ENCODE assay signal across 19 cellular contexts in genomic region chr20:49666906-49667305, GRCh38. TPM values are rescaled to one million over a fixed set of nuclear protein-coding genes. Genes with fewer than 3 reads are reported as not detected.
A peak's percentile ranks its signal among the peaks of the same experiment; 100 is the strongest.
DNase-seq lines count a peak whose midpoint lies in the region; ATAC-seq and TF ChIP-seq lines count a peak whose summit lies in the region.
"Had no signal": no experiment of that assay in that cellular context is flagged by ENCODE, and none has a peak within 500 bp of the region (broad histone marks: within the 10 kb centered on the region; RNA-seq: fewer than 3 reads in every experiment).

No MANE protein-coding gene starts in this region.

- peak; percentile 11 for DNase-seq in DMS 273 (lab: John Stamatoyannopoulos, UW; ENCODE audit: unreplicated experiment)
- DNase-seq in DMS 273 treated with DMSO at 0.1 percent for 48 hours (lab: John Stamatoyannopoulos, UW): no peak
- no peak for DNase-seq in GM23338 (ENCODE audit: low spot score)
- no peak for DNase-seq in WTC11 (ENCODE audit: low spot score)
- no peak for DNase-seq in left lobe of liver (ENCODE audit: low spot score)
- DNase-seq in sciatic nerve (ENCODE audit: low spot score): no peak
- DNase-seq: DMS153, Karpas-422, MM.1S, NCI-H1105 treated with DMSO at 0.1 percent for 48 hours, NCI-H187, NCI-H446, NCI-H748 treated with DMSO at 0.1 percent for 48 hours, SIG-M5 had no signal

- H3K4me3 ChIP-seq in GM23338: no peak overlapping the region
- H3K4me3 ChIP-seq: BLaER1 had no signal

- intact Hi-C loops in sciatic nerve (cut with DNase I): no loop called here

- H3K27me3 Mint-ChIP-seq in GM23338 (ENCODE audit: insufficient read depth, low read depth, poor library complexity) (peaks cover 6% of the 10 kb centered on the region), WTC11 (ENCODE audit: low read depth) (no peaks in the 10 kb centered on the region)

- H3K36me3 Mint-ChIP-seq in GM23338 (ENCODE audit: low read depth): no peaks in the 10 kb centered on the region
- no peaks in the 10 kb centered on the region for H3K36me3 Mint-ChIP-seq in WTC11

- H3K9me3 Mint-ChIP-seq in GM23338: no peaks in the 10 kb centered on the region
- H3K9me3 Mint-ChIP-seq in WTC11: no peaks in the 10 kb centered on the region

- CTCF ChIA-PET in WTC11 (lab: Charles Lee): interaction anchor here (0.7 kb wide), 2 partner anchors 132 to 237 kb away, joined by 3 to 5 read pairs; no protein-coding TSS in a partner anchor

- peaks cover 59% of the 10 kb centered on the region for H3K4me1 Mint-ChIP-seq in GM23338
- peaks cover 79% of the 10 kb centered on the region for H3K4me1 Mint-ChIP-seq in WTC11

- H3K4me1 ChIP-seq in GM23338 (ENCODE audit: insufficient read depth): peaks cover 49% of the 10 kb centered on the region

- 0 out of 2 replicates have a peak overlapping the region, but pooled peaks have one; percentile 57 for H3K27ac ChIP-seq in GM23338 (ENCODE audit: low read depth)
- H3K27ac ChIP-seq: 22Rv1, BLaER1 had no signal

- H3K4me3 Mint-ChIP-seq in GM23338 (no peak overlapping the region), WTC11 (no peak overlapping the region)

- H3K27ac Mint-ChIP-seq in GM23338 (no peak overlapping the region), WTC11 (peak overlapping the region; percentile 92)

- no peaks in the 10 kb centered on the region for H3K27me3 ChIP-seq in GM23338 (ENCODE audit: insufficient read depth)
- H3K27me3 ChIP-seq: BLaER1 had no signal

- H3F3A ChIP-seq in GM23338 (replicated peaks; ENCODE audit: low read depth): no peaks in the 10 kb centered on the region

- TF ChIP-seq CTCF in GM23338 (conservative IDR thresholded peaks at IDR 0.05; ENCODE audit: low read depth in 2 of 2) (no peak), WTC11 (IDR thresholded peaks at IDR 0.05) (no peak)

- peaks cover 98% of the 10 kb centered on the region for H3K79me2 ChIP-seq in GM23338 (replicated peaks; ENCODE audit: insufficient read depth)

- ATAC-seq in GM23338 (no peak), WTC11 (no peak), left lobe of liver (peak; percentile 63), GM19397 (IDR thresholded peaks at IDR 0.05; ENCODE audit: unreplicated experiment) (no peak), GM18861 (IDR thresholded peaks at IDR 0.05; ENCODE audit: unreplicated experiment) (no peak), sciatic nerve (no peak)
- ATAC-seq: HCT116 had no signal

- H3K9me2 ChIP-seq in GM23338 (ENCODE audit: insufficient read depth): no peaks in the 10 kb centered on the region

- H4K20me1 ChIP-seq in GM23338 (replicated peaks; ENCODE audit: insufficient read depth): peaks cover 86% of the 10 kb centered on the region

- no peak overlapping the region for H2AFZ ChIP-seq in GM23338

- no peak overlapping the region for H3K4me2 ChIP-seq in GM23338
- H3K4me2 ChIP-seq: BLaER1 had no signal

- H3K36me3 ChIP-seq in GM23338 (ENCODE audit: insufficient read depth): no peaks in the 10 kb centered on the region
- H3K36me3 ChIP-seq: BLaER1 had no signal

- POLR2A ChIA-PET in WTC11 (lab: Charles Lee): interaction anchor here (1.1 kb wide), 1 partner anchor 8 kb away, joined by 3 read pairs; no protein-coding TSS in a partner anchor

TF ChIP-seq in GM23338, 12 proteins besides CTCF, POLR2A, EP300 and RAD21:
- TF ChIP-seq STAT1 (IDR thresholded peaks at IDR 0.05; ENCODE audit: unreplicated experiment) (no peak), ZNF114 (CRISPR knock-in tag; IDR thresholded peaks at IDR 0.05) (no peak), ETS1 (IDR thresholded peaks at IDR 0.05) (no peak), EZH2 (IDR thresholded peaks at IDR 0.05; ENCODE audit: low read depth, unreplicated experiment) (no peak), EZH2phosphoT487 (IDR thresholded peaks at IDR 0.05; ENCODE audit: unreplicated experiment) (no peak), JUNB (IDR thresholded peaks at IDR 0.05; ENCODE audit: unreplicated experiment) (no peak), REST (IDR thresholded peaks at IDR 0.05; ENCODE audit: unreplicated experiment) (no peak)

TF ChIP-seq in WTC11, 78 proteins besides CTCF, POLR2A, EP300 and RAD21:
- no peak for TF ChIP-seq MAX (CRISPR knock-in tag; IDR thresholded peaks at IDR 0.05)
- no peak for TF ChIP-seq ZNF121 (CRISPR knock-in tag; IDR thresholded peaks at IDR 0.05)
- TF ChIP-seq ELF4 (CRISPR knock-in tag; IDR thresholded peaks at IDR 0.05; ENCODE audit: low read depth): no peak
- TF ChIP-seq NR2C2 (CRISPR knock-in tag; IDR thresholded peaks at IDR 0.05): no peak
- TF ChIP-seq E2F1 (CRISPR knock-in tag; IDR thresholded peaks at IDR 0.05): no peak
- TF ChIP-seq HMGA2 (CRISPR knock-in tag; IDR thresholded peaks at IDR 0.05): no peak
- TF ChIP-seq NFYB (CRISPR knock-in tag; conservative IDR thresholded peaks at IDR 0.05; ENCODE audit: low read depth): no peak
- TF ChIP-seq ETV6 (CRISPR knock-in tag; IDR thresholded peaks at IDR 0.05): no peak
- no peak for TF ChIP-seq NFE2L1 (CRISPR knock-in tag; IDR thresholded peaks at IDR 0.05)
- TF ChIP-seq ATF6 (CRISPR knock-in tag; IDR thresholded peaks at IDR 0.05): no peak
- TF ChIP-seq GRHL2 (CRISPR knock-in tag; IDR thresholded peaks at IDR 0.05; ENCODE audit: insufficient replicate concordance, severe bottlenecking): no peak
- no peak for TF ChIP-seq PREB (CRISPR knock-in tag; IDR thresholded peaks at IDR 0.05; ENCODE audit: borderline replicate concordance)
- no peak for TF ChIP-seq ZNF263 (CRISPR knock-in tag; IDR thresholded peaks at IDR 0.05; ENCODE audit: low read depth)
- no peak for TF ChIP-seq EMX1 (CRISPR knock-in tag; IDR thresholded peaks at IDR 0.05)
- TF ChIP-seq RELA (CRISPR knock-in tag; IDR thresholded peaks at IDR 0.05; ENCODE audit: borderline replicate concordance): no peak
- no peak for TF ChIP-seq FOXK1 (CRISPR knock-in tag; IDR thresholded peaks at IDR 0.05)
- TF ChIP-seq SP1 (CRISPR knock-in tag; conservative IDR thresholded peaks at IDR 0.05): no peak
- no peak for TF ChIP-seq ESRRA (CRISPR knock-in tag; IDR thresholded peaks at IDR 0.05; ENCODE audit: borderline replicate concordance)
- TF ChIP-seq ZNF281 (CRISPR knock-in tag; IDR thresholded peaks at IDR 0.05): no peak

RNA-seq across cellular contexts. Expression of gene B4GALT5, which starts 46.8 kb away (rescaled TPM):
- 50.3 and 53.2 TPM in 2 replicates for total RNA-seq in GM23338 (2014; rRNA removed; shearing (Covaris generic))
- polyA plus RNA-seq in GM23338 (2016; fragmentation: Nextera tagmentation; extraction: Ambion mirVana): 19.1 and 20.1 TPM in 2 replicates
- 62.4 to 71.5 TPM (median 69.4 TPM) in 3 replicates for total RNA-seq in WTC11 (2021)
- 10.5 TPM for total RNA-seq in left lobe of liver
- 36.0 TPM for total RNA-seq in sciatic nerve
